ENCODE assay signal across 8 cellular contexts in the genomic region with DNA sequence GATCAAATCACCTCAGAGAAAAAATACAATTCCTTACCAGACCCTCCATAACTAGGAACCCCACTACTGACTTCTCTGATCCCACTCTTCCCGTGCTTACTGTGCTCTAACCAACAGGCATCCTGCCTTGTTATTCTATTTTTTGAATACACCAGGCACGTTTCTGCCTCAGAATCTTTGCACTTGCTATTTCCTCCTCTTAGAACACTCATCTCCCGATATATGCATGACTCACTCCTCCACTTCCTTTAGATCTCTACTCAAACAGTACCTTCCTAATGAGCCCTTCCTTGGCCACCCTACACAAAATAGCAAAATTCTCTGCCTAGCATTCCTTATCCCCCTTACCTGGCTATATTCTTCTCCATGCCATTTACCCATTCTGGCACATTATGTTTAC. TPM values are rescaled to one million over a fixed set of nuclear protein-coding genes. Genes with fewer than 3 reads are reported as not detected.
DNase-seq lines count a peak whose midpoint lies in the region; ATAC-seq, FAIRE-seq and TF ChIP-seq lines count a peak whose summit lies in the region.

No MANE protein-coding gene starts in this region.

- TF ChIP-seq RAD21 in A549 (conservative IDR thresholded peaks at IDR 0.05 in 1 of 2, IDR thresholded peaks at IDR 0.05 in 1 of 2) = no peak

- peak overlapping the region in 1 of 2 experiments; percentile 58; a peak in 2 of 6 replicates for H3K27ac ChIP-seq in A549

- H3K4me2 ChIP-seq in A549 = peak overlapping the region; percentile 48

- TF ChIP-seq CTCF in A549 (IDR thresholded peaks at IDR 0.05) = no peak

- ATAC-seq in A549 (peak; percentile 30 to 64; a peak in 4 of 6 replicates), SK-N-SH treated with all-trans-retinoic acid at 6 μM for 48 hours (peak; percentile 66; the same call in 2 of the 3 replicates), esophagus mucosa (peak; percentile 76), HG03521 (IDR thresholded peaks at IDR 0.05; ENCODE audit: unreplicated experiment) (no peak), HG03175 (IDR thresholded peaks at IDR 0.05; ENCODE audit: unreplicated experiment) (no peak), GM18519 (IDR thresholded peaks at IDR 0.05; ENCODE audit: low FRiP score, unreplicated experiment) (no peak)

- POLR2A ChIA-PET in A549 (lab: Yijun Ruan, JAX) = no interaction called here

- no peak for TF ChIP-seq EP300 in A549 (IDR thresholded peaks at IDR 0.05)

- FAIRE-seq in A549 (lab: Jason Lieb, UNC) (no peak), GM19239 (lab: Jason Lieb, UNC) (peak; percentile 31)

- DNase-seq in A549 (ENCODE audit: low read depth in 1 of 2, low spot score in 1 of 2) (peak; percentile 31 to 35), GM19239 (ENCODE audit: insufficient read length, low spot score) (no peak), germinal center (ENCODE audit: low spot score) (no peak)

- TF ChIP-seq POLR2A in A549 (IDR thresholded peaks at IDR 0.05; ENCODE audit: low read length) = no peak

- no peaks in the 10 kb centered on the region for H3K9me3 ChIP-seq in A549

- 23% methylated on average over 3 of the region's 3 CpGs for WGBS in A549 (ENCODE audit: missing lambda C conversion rate)

- H3K4me3 ChIP-seq in A549 = no peak overlapping the region

- peaks cover 14% of the 10 kb centered on the region for H3K4me1 ChIP-seq in A549

- CTCF ChIA-PET in A549 (lab: Yijun Ruan, JAX) = no interaction called here

TF ChIP-seq in A549, 52 proteins besides CTCF, POLR2A, EP300 and RAD21:
- TF ChIP-seq EHF (CRISPR knock-in tag; IDR thresholded peaks at IDR 0.05) (no peak), FOSL2 (IDR thresholded peaks at IDR 0.05) (no peak), FOSL2 (CRISPR knock-in tag; IDR thresholded peaks at IDR 0.05) (peak; percentile 67)

TF ChIP-seq in SK-N-SH treated with all-trans-retinoic acid at 6 μM for 48 hours, 23 proteins besides CTCF, POLR2A, EP300 and RAD21:
- no peak for TF ChIP-seq TCF4 (CRISPR knock-in tag; IDR thresholded peaks at IDR 0.05; ENCODE audit: borderline replicate concordance)
- no peak for TF ChIP-seq PPARA (CRISPR knock-in tag; IDR thresholded peaks at IDR 0.05; ENCODE audit: borderline replicate concordance)
- TF ChIP-seq RARB (CRISPR knock-in tag; IDR thresholded peaks at IDR 0.05) = no peak
- no peak for TF ChIP-seq OSR1 (CRISPR knock-in tag; IDR thresholded peaks at IDR 0.05)
- no peak for TF ChIP-seq CREB5 (CRISPR knock-in tag; IDR thresholded peaks at IDR 0.05; ENCODE audit: low read depth)
- TF ChIP-seq ZFP30 (CRISPR knock-in tag; IDR thresholded peaks at IDR 0.05) = no peak
- no peak for TF ChIP-seq GLIS3 (CRISPR knock-in tag; IDR thresholded peaks at IDR 0.05)
- TF ChIP-seq CSDC2 (CRISPR knock-in tag; IDR thresholded peaks at IDR 0.05) = no peak
- TF ChIP-seq, protein P1, sequence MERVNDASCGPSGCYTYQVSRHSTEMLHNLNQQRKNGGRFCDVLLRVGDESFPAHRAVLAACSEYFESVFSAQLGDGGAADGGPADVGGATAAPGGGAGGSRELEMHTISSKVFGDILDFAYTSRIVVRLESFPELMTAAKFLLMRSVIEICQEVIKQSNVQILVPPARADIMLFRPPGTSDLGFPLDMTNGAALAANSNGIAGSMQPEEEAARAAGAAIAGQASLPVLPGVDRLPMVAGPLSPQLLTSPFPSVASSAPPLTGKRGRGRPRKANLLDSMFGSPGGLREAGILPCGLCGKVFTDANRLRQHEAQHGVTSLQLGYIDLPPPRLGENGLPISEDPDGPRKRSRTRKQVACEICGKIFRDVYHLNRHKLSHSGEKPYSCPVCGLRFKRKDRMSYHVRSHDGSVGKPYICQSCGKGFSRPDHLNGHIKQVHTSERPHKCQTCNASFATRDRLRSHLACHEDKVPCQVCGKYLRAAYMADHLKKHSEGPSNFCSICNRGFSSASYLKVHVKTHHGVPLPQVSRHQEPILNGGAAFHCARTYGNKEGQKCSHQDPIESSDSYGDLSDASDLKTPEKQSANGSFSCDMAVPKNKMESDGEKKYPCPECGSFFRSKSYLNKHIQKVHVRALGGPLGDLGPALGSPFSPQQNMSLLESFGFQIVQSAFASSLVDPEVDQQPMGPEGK (CRISPR knock-in tag; IDR thresholded peaks at IDR 0.05; ENCODE audit: borderline replicate concordance) = no peak

RNA-seq across cellular contexts. Expression of gene MAPKAP1, which starts 43.9 kb away (rescaled TPM):
- 119 and 130 TPM in 2 replicates for polyA plus RNA-seq in A549 (2011; rRNA removed)
- polyA plus RNA-seq in A549 (2012; cell fraction: cytosol; rRNA removed) = 71.1 and 77.3 TPM in 2 replicates
- 61.4 and 77.6 TPM in 2 replicates for polyA plus RNA-seq in A549 (2012; cell fraction: nucleus; rRNA removed)
- 49.9 to 51.8 TPM (median 51.2 TPM) in 3 replicates for polyA plus RNA-seq in A549 (2017; fragmentation: RNase III; extraction: RNeasy Plus Mini Kit Qiagen cat#74134 plus additional on column Dnase treatment)
- 77.7 and 109 TPM in 2 replicates for polyA minus RNA-seq in A549 (2011; rRNA and poly(A)+ RNA removed)
- 57.1 TPM for total RNA-seq in esophagus mucosa

Comparison
In these comparisons a context has a peak if more than half of its experiments do, and no peak if none do; other contexts are left out.
1. ATAC-seq: peak in A549 (2 of 2), SK-N-SH treated with all-trans-retinoic acid at 6 μM for 48 hours (single experiment) and esophagus mucosa (single experiment); none in HG03521 (single experiment), HG03175 (single experiment) and GM18519 (single experiment).
2. DNase-seq: peak in A549 (2 of 2); none in GM19239 (single experiment) and germinal center (single experiment).